In genomic region chr11:130403967-130404366, GRCh38 we compare ENCODE assay signal across 14 cellular contexts. TPM values are rescaled to one million over a fixed set of nuclear protein-coding genes. Genes with fewer than 3 reads are reported as not detected.
A peak's percentile ranks its signal among the peaks of the same experiment; 100 is the strongest.
DNase-seq lines count a peak whose midpoint lies in the region; ATAC-seq lines count a peak whose summit lies in the region.
"Had no signal": no experiment of that assay in that cellular context is flagged by ENCODE, and none has a peak within 500 bp of the region (broad histone marks: within the 10 kb centered on the region; RNA-seq: fewer than 3 reads in every experiment).

No MANE protein-coding gene starts in this region.

- in situ Hi-C loops in ACHN (cut with HindIII; ENCODE audit: low pct_ligation_motif_present, low pct_unique_long_range_greater_than_20kb, low sequenced_read_pairs) = no loop called here

- H3K27me3 ChIP-seq in H7 (ENCODE audit: control insufficient read depth, insufficient read depth, low read length) = no peaks in the 10 kb centered on the region
- no peaks in the 10 kb centered on the region; the same call in 1 of the 2 replicates for H3K27me3 ChIP-seq in iPS-20b (ENCODE audit: insufficient read depth, low read length)
- peaks cover 0 to 7% (median 0%) of the 10 kb centered on the region in 3 donors for H3K27me3 ChIP-seq in skeletal muscle tissue (ENCODE audit: control insufficient read depth in 3 of 3, insufficient read depth in 3 of 3, low read length in 3 of 3)

- no peak for ATAC-seq in GM19324 (IDR thresholded peaks at IDR 0.05; ENCODE audit: low FRiP score, unreplicated experiment)
- no peak for ATAC-seq in GM21360 (IDR thresholded peaks at IDR 0.05; ENCODE audit: unreplicated experiment)

- DNase-seq in H7 = peak; percentile 82
- DNase-seq in NCI-H446 treated with DMSO at 0.1 percent for 48 hours (lab: John Stamatoyannopoulos, UW) = no peak
- DNase-seq in ACHN = no peak
- DNase-seq: activated CD4-positive, alpha-beta T cell treated with anti-CD3 and anti-CD28 coated beads, Interleukin-2, amount 50 U/mL, for 48 hours; effector CD4-positive, alpha-beta T cell; NCI-H1436 treated with DMSO at 0.1 percent for 48 hours; NCI-H774; SHP77 had no signal

- H3K4me3 ChIP-seq in H7 (ENCODE audit: insufficient read depth, low read depth, low read length) = no peak overlapping the region
- H3K4me3 ChIP-seq in iPS-20b (ENCODE audit: low read length) = peak overlapping the region; percentile 12; the same call in 1 of the 2 replicates
- no peak overlapping the region for H3K4me3 ChIP-seq in skeletal muscle tissue (ENCODE audit: low read length in 3 of 3)

- H3K27ac ChIP-seq in angular gyrus (ENCODE audit: low read depth, low read length) = peak overlapping the region; percentile 75
- H3K27ac ChIP-seq in iPS-20b (ENCODE audit: low read length) = peak overlapping the region; percentile 85
- H3K27ac ChIP-seq in skeletal muscle tissue (ENCODE audit: low read depth, low read length) = no peak overlapping the region

- H3K9ac ChIP-seq in iPS-20b (ENCODE audit: low read depth, low read length) (peak overlapping the region; percentile 68; the same call in 1 of the 2 replicates), skeletal muscle tissue (ENCODE audit: low read depth in 1 of 3, low read length in 3 of 3) (peak overlapping the region in 2 of 3 donors; percentile 16 to 20)

- H3K9me3 ChIP-seq in iPS-20b (ENCODE audit: insufficient read depth, low read depth, low read length) (no peaks in the 10 kb centered on the region), skeletal muscle tissue (ENCODE audit: control insufficient read depth in 3 of 3, low read length in 3 of 3) (no peaks in the 10 kb centered on the region)

- H3K4me1 ChIP-seq in iPS-20b (ENCODE audit: insufficient read depth, low read length) (peaks cover 17% of the 10 kb centered on the region), skeletal muscle tissue (ENCODE audit: control insufficient read depth in 3 of 3, insufficient read depth in 3 of 3, low read length in 3 of 3) (peaks cover 20 to 38% (median 35%) of the 10 kb centered on the region in 3 donors)

- no peaks in the 10 kb centered on the region for H3K36me3 ChIP-seq in H7 (replicated peaks; ENCODE audit: control insufficient read depth, insufficient read depth, low read length)
- H3K36me3 ChIP-seq in iPS-20b (ENCODE audit: insufficient read depth, low read depth, low read length) = no peaks in the 10 kb centered on the region; the same call in 1 of the 2 replicates
- no peaks in the 10 kb centered on the region for H3K36me3 ChIP-seq in skeletal muscle tissue (ENCODE audit: control insufficient read depth in 3 of 3, insufficient read depth in 3 of 3, low read length in 3 of 3)

RNA-seq across cellular contexts. Expression of gene ADAMTS8, which starts 24.4 kb away (rescaled TPM):
- 1.6 TPM in 2 replicates for total RNA-seq in H7 (2014; rRNA removed; shearing (Covaris generic))
- total RNA-seq in skeletal muscle tissue = 5.7 TPM
- total RNA-seq: activated T-helper 17 cell treated with anti-CD3 and anti-CD28 coated beads, Interleukin-2, amount 50 U/mL, for 72 hours had no signal

RNA-seq across cellular contexts. Expression of gene ADAMTS15, which starts 44.5 kb away (rescaled TPM):
- total RNA-seq in H7 (2014; rRNA removed; shearing (Covaris generic)) = 0.85 and 1.1 TPM in 2 replicates
- 15.7 TPM for total RNA-seq in skeletal muscle tissue
- total RNA-seq: activated T-helper 17 cell treated with anti-CD3 and anti-CD28 coated beads, Interleukin-2, amount 50 U/mL, for 72 hours had no signal
